8 cellular contexts compared by ENCODE assay signal in the genomic region with DNA sequence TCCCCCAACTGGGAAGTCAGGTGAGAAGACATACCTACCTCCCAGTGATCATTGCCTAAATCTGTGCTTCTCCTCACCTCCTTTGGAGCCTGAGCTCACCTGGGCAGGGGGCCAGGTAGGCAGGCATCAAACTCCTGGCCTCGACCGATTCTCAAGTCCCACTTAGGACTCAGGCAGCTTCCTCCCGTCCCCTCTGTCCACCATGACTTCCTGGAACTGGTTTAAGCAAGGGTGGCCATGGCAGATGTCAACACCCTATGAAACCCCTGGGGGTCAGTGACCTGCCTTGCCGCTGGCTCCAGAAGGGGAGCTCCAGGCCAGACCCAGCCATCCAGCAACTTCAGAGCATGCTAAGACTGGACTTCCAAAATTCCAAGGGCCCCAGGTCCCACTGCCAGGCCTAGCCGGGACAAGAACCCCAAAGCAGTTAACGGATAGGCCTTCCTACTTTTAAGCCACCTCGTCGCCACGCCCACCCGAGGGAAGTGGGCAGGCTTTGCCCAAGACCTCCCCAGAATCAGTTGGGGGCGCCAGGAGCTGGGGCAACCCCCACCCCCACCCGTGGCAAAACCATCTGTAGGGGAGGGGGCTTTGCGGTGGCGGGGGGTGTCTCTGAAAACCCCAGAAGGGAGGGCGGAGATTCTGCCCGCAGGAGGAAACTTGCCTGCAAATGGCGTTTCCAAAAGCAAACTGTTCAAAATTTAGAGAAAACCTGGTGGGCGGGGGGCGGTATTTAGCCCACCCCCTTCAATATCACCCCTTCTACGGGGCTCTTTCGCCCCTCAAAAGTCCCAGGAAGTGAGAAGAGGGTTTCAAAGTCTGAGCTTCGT. TPM values are rescaled to one million over a fixed set of nuclear protein-coding genes. Genes with fewer than 3 reads are reported as not detected.
A peak's percentile ranks its signal among the peaks of the same experiment; 100 is the strongest.
DNase-seq lines count a peak whose midpoint lies in the region; ATAC-seq and TF ChIP-seq lines count a peak whose summit lies in the region.

No MANE protein-coding gene starts in this region.

- H3K27ac ChIP-seq in Peyer's patch (peak overlapping the region; percentile 77 to 93 (median 83)), psoas muscle (peak overlapping the region; percentile 89)

- WGBS in psoas muscle, 3 donors: 3 to 5% (median 4%) methylated on average over 22 of the region's 22 CpGs

- H3K36me3 ChIP-seq in Peyer's patch (no peaks in the 10 kb centered on the region), psoas muscle (ENCODE audit: insufficient read depth in 1 of 2, low read depth in 1 of 2) (peaks cover 0 to 7% of the 10 kb centered on the region in 2 donors)

- H3K4me3 ChIP-seq in Peyer's patch: peak overlapping the region; percentile 59 to 91 (median 70)
- H3K4me3 ChIP-seq in psoas muscle: peak overlapping the region; percentile 88

- peak overlapping the region in 1 of 2 donors; percentile 72 for H3K27ac Mint-ChIP-seq in activated naive CD4-positive, alpha-beta T cell treated with anti-CD3 and anti-CD28 coated beads, Interleukin-2, amount 50 U/mL, for 72 hours

- H3K9me3 Mint-ChIP-seq in activated naive CD4-positive, alpha-beta T cell treated with anti-CD3 and anti-CD28 coated beads, Interleukin-2, amount 50 U/mL, for 72 hours: no peaks in the 10 kb centered on the region

- no peaks in the 10 kb centered on the region for H3K36me3 Mint-ChIP-seq in activated naive CD4-positive, alpha-beta T cell treated with anti-CD3 and anti-CD28 coated beads, Interleukin-2, amount 50 U/mL, for 72 hours

- TF ChIP-seq CTCF in GM10266 (IDR thresholded peaks at IDR 0.05; ENCODE audit: control insufficient read depth, insufficient read depth, low read depth, missing control alignments) (no peak), Peyer's patch (IDR thresholded peaks at IDR 0.05) (no peak), psoas muscle (IDR thresholded peaks at IDR 0.05) (no peak)

- no peaks in the 10 kb centered on the region for H3K9me3 ChIP-seq in Peyer's patch
- no peaks in the 10 kb centered on the region for H3K9me3 ChIP-seq in psoas muscle

- H3K27me3 ChIP-seq in Peyer's patch: no peaks in the 10 kb centered on the region
- H3K27me3 ChIP-seq in psoas muscle (ENCODE audit: insufficient read depth in 3 of 3, low read length in 2 of 3): no peaks in the 10 kb centered on the region

- DNase-seq in GM10266 (ENCODE audit: extremely low spot score): peak; percentile 50
- peak; percentile 75 to 82 (median 78) for DNase-seq in Peyer's patch
- DNase-seq in activated naive CD4-positive, alpha-beta T cell treated with anti-CD3 and anti-CD28 coated beads, Interleukin-2, amount 50 U/mL, for 72 hours (ENCODE audit: low spot score in 2 of 2): peak; percentile 42 to 60
- DNase-seq in cardiac septum (ENCODE audit: low spot score): peak; percentile 84
- DNase-seq in psoas muscle: peak; percentile 64 to 76
- no peak for DNase-seq in RPMI8226

- intact Hi-C loops in cardiac septum (cut with DNase I): loop anchor here (5.0 kb wide), 2 partner anchors 55 to 100 kb away; a partner anchor contains a TSS
- intact Hi-C loops in psoas muscle (cut with DNase I): no loop called here

- H3K4me1 ChIP-seq in Peyer's patch (peaks cover 0 to 29% (median 0%) of the 10 kb centered on the region in 4 donors), psoas muscle (peaks cover 10% of the 10 kb centered on the region)

- TF ChIP-seq POLR2A in Peyer's patch (IDR thresholded peaks at IDR 0.05): no peak

- ATAC-seq in activated naive CD4-positive, alpha-beta T cell treated with anti-CD3 and anti-CD28 coated beads, Interleukin-2, amount 50 U/mL, for 72 hours: no peak
- peak; percentile 7 to 42 (median 22) for ATAC-seq in psoas muscle
- no peak for ATAC-seq in GM18861 (IDR thresholded peaks at IDR 0.05; ENCODE audit: unreplicated experiment)
- no peak for ATAC-seq in GM21619 (IDR thresholded peaks at IDR 0.05; ENCODE audit: unreplicated experiment)

RNA-seq across cellular contexts. Expression of a gene that starts 0.7 kb away (rescaled TPM):
- total RNA-seq in Peyer's patch (100 to 1,000 TPM in 3 of 4 donors, 10 to 100 TPM in 1; 22.3 to 150 (median 108) TPM), cardiac septum (21.7 TPM), psoas muscle (100 to 1,000 TPM in 2 of 4 donors, 10 to 100 TPM in 2; 67.2 to 251 (median 90.0) TPM)
- 10 to 100 TPM; 47.5 TPM for total RNA-seq in activated naive CD4-positive, alpha-beta T cell treated with anti-CD3 and anti-CD28 coated beads, Interleukin-2, amount 50 U/mL, for 72 hours
- polyA plus RNA-seq in psoas muscle: 100 to 1,000 TPM in 2 of 3 donors, 10 to 100 TPM in 1; 75.3 to 309 (median 142) TPM

RNA-seq across cellular contexts. Expression of a gene that starts 35.3 kb away (rescaled TPM):
- total RNA-seq in Peyer's patch: 10 to 100 TPM; 14.0 to 45.8 (median 28.8) TPM
- 10 to 100 TPM; 18.8 to 27.5 TPM for total RNA-seq in activated naive CD4-positive, alpha-beta T cell treated with anti-CD3 and anti-CD28 coated beads, Interleukin-2, amount 50 U/mL, for 72 hours
- total RNA-seq in cardiac septum: 6.3 TPM
- total RNA-seq in psoas muscle: 10 to 100 TPM in 3 of 4 donors, 1 to 10 TPM in 1; 9.0 to 17.0 (median 14.2) TPM
- 10 to 100 TPM in 1 of 3 donors, 1 to 10 TPM in 2; 7.4 to 11.4 (median 8.7) TPM for polyA plus RNA-seq in psoas muscle

RNA-seq across cellular contexts. Expression of a gene that starts 35.9 kb away (rescaled TPM):
- total RNA-seq in Peyer's patch (1 to 10 TPM in 2 of 4 donors, under 1 TPM in 1, not detected in 1; 0.76 to 8.3 (median 3.1) TPM), cardiac septum (not detected), psoas muscle (not detected)
- under 1 TPM in 1 of 2 donors, not detected in 1; 0.39 TPM for total RNA-seq in activated naive CD4-positive, alpha-beta T cell treated with anti-CD3 and anti-CD28 coated beads, Interleukin-2, amount 50 U/mL, for 72 hours
- polyA plus RNA-seq in psoas muscle: not detected

RNA-seq across cellular contexts. Expression of a gene that starts 42.5 kb away (rescaled TPM):
- total RNA-seq in Peyer's patch: 10 to 100 TPM in 1 of 4 donors, 1 to 10 TPM in 3; 6.7 to 35.5 (median 8.0) TPM
- total RNA-seq in activated naive CD4-positive, alpha-beta T cell treated with anti-CD3 and anti-CD28 coated beads, Interleukin-2, amount 50 U/mL, for 72 hours: 100 to 1,000 TPM in 1 of 2 donors, 10 to 100 TPM in 1; 79.5 to 157 TPM
- total RNA-seq in cardiac septum: 1.00 TPM
- total RNA-seq in psoas muscle: 1 to 10 TPM in 1 of 4 donors, under 1 TPM in 3; 0.17 to 1.8 (median 0.43) TPM
- 1 to 10 TPM in 1 of 3 donors, under 1 TPM in 2; 0.22 to 1.9 (median 0.27) TPM for polyA plus RNA-seq in psoas muscle

Comparison
In these comparisons a context has a peak if more than half of its experiments do, and no peak if none do; other contexts are left out.
1. ATAC-seq: peak in psoas muscle (4 of 4); none in activated naive CD4-positive, alpha-beta T cell treated with anti-CD3 and anti-CD28 coated beads, Interleukin-2, amount 50 U/mL, for 72 hours (0 of 2), GM18861 (single experiment) and GM21619 (single experiment).